Comparison of ENCODE assay signal across 19 cellular contexts in genomic region chr1:68087184-68087583, GRCh38. TPM values are rescaled to one million over a fixed set of nuclear protein-coding genes. Genes with fewer than 3 reads are reported as not detected.
DNase-seq lines count a peak whose midpoint lies in the region; ATAC-seq and TF ChIP-seq lines count a peak whose summit lies in the region.
"Had no signal": no experiment of that assay in that cellular context is flagged by ENCODE, and none has a peak within 500 bp of the region (broad histone marks: within the 10 kb centered on the region; RNA-seq: fewer than 3 reads in every experiment).

No MANE protein-coding gene starts in this region.

- TF ChIP-seq CTCF in PC-3 (conservative IDR thresholded peaks at IDR 0.05; ENCODE audit: low read depth, low read length) (no peak), epithelial cell of esophagus (IDR thresholded peaks at IDR 0.05; ENCODE audit: insufficient read depth, low read depth, low read length, missing control alignments) (no peak), mucosa of descending colon (IDR thresholded peaks at IDR 0.05) (no peak)

- H3F3A ChIP-seq in GM23248 (ENCODE audit: insufficient read depth) (no peaks in the 10 kb centered on the region), PC-3 (ENCODE audit: low read length, unreplicated experiment) (no peaks in the 10 kb centered on the region)

- no peak overlapping the region for H3K9ac ChIP-seq in GM23248
- no peak overlapping the region for H3K9ac ChIP-seq in PC-3 (ENCODE audit: low read length)

- H3K9me3 ChIP-seq in GM23248 (ENCODE audit: low read depth) (no peaks in the 10 kb centered on the region), PC-3 (ENCODE audit: low read length) (no peaks in the 10 kb centered on the region), mucosa of descending colon (no peaks in the 10 kb centered on the region)
- H3K9me3 ChIP-seq: A549 had no signal

- H3K27me3 ChIP-seq in GM23248 (replicated peaks; ENCODE audit: insufficient read depth) = no peaks in the 10 kb centered on the region
- H3K27me3 ChIP-seq in PC-3 (ENCODE audit: low read length) = no peaks in the 10 kb centered on the region

- H3K36me3 ChIP-seq in GM23248 (ENCODE audit: low read depth) = no peaks in the 10 kb centered on the region
- H3K36me3 ChIP-seq in PC-3 (ENCODE audit: low read depth, low read length) = no peaks in the 10 kb centered on the region
- H3K36me3 ChIP-seq in mucosa of descending colon (ENCODE audit: low read depth) = no peaks in the 10 kb centered on the region

- peaks cover 8% of the 10 kb centered on the region; the same call in 1 of the 2 replicates for H3K4me1 ChIP-seq in GM23248 (ENCODE audit: insufficient read depth)
- H3K4me1 ChIP-seq in PC-3 (ENCODE audit: insufficient read depth, low read length) = no peaks in the 10 kb centered on the region
- H3K4me1 ChIP-seq in mucosa of descending colon (ENCODE audit: low read depth) = no peaks in the 10 kb centered on the region
- H3K4me1 ChIP-seq: A549 had no signal

- no TSS peak for BruUV-seq in PC-3 (replicated peaks; lab: Mats Ljungman, UMichigan)

- no peaks in the 10 kb centered on the region for H3K79me2 ChIP-seq in GM23248 (ENCODE audit: insufficient read depth)
- no peaks in the 10 kb centered on the region for H3K79me2 ChIP-seq in PC-3 (ENCODE audit: low read length)

- H3K27ac ChIP-seq in GM23248 (no peak overlapping the region), PC-3 (ENCODE audit: low read length) (no peak overlapping the region)
- H3K27ac ChIP-seq: A549 had no signal

- 0 out of 2 replicates have a peak overlapping the region, but pooled peaks have one; percentile 7 for H2AFZ ChIP-seq in GM23248
- H2AFZ ChIP-seq in PC-3 (ENCODE audit: low read length) = no peak overlapping the region

- H3K4me3 ChIP-seq in GM23248 = no peak overlapping the region
- H3K4me3 ChIP-seq in PC-3 (ENCODE audit: low read length) = no peak overlapping the region
- no peak overlapping the region for H3K4me3 ChIP-seq in epithelial cell of esophagus (ENCODE audit: low read length)
- H3K4me3 ChIP-seq in mucosa of descending colon = no peak overlapping the region
- H3K4me3 ChIP-seq: A549 had no signal

- peak; percentile 80 for DNase-seq in GM23248
- peak; percentile 7 for DNase-seq in PC-3
- peak; percentile 37 for DNase-seq in epithelial cell of esophagus (ENCODE audit: low read depth)
- no peak for DNase-seq in mucosa of descending colon
- no peak for DNase-seq in activated naive CD4-positive, alpha-beta T cell (lab: John Stamatoyannopoulos, UW)
- no peak for DNase-seq in NK-92 (lab: John Stamatoyannopoulos, UW; ENCODE audit: unreplicated experiment)
- no peak for DNase-seq in activated CD4-positive, alpha-beta T cell treated with anti-CD3 and anti-CD28 coated beads, Interleukin-2, amount 50 U/mL, for 48 hours
- DNase-seq: CD8-positive, alpha-beta memory T cell; DMS53; H7; Kasumi-1; NCI-H1105; NCI-H2107; NCI-H510A treated with DMSO at 0.1 percent for 48 hours; NCI-H774; OCI-M1 had no signal

- no peaks in the 10 kb centered on the region for H4K20me1 ChIP-seq in GM23248 (ENCODE audit: insufficient read depth)
- H4K20me1 ChIP-seq in PC-3 (ENCODE audit: low read length) = no peaks in the 10 kb centered on the region

- in situ Hi-C loops in GM23248 (cut with MboI) = no loop called here

- peak; percentile 31 for ATAC-seq in PC-3
- peak; percentile 68 for ATAC-seq in mucosa of descending colon
- ATAC-seq in GM19023 (IDR thresholded peaks at IDR 0.05; ENCODE audit: unreplicated experiment) = no peak
- ATAC-seq: A549 had no signal

- H3K9me2 ChIP-seq in GM23248 (ENCODE audit: insufficient read depth) (no peaks in the 10 kb centered on the region), PC-3 (replicated peaks; ENCODE audit: low read length) (no peaks in the 10 kb centered on the region)

- POLR2A ChIA-PET in PC-3 (lab: Charles Lee; ENCODE audit: unreplicated experiment) = no interaction called here

- intact Hi-C loops in PC-3 (cut with micrococcal nuclease) (no loop called here), mucosa of descending colon (cut with DNase I, micrococcal nuclease) (no loop called here)

- H3K4me2 ChIP-seq in GM23248 (ENCODE audit: unreplicated experiment) (peak overlapping the region; percentile 20), PC-3 (ENCODE audit: low read length) (no peak overlapping the region)
- H3K4me2 ChIP-seq: A549 had no signal

- CTCF ChIA-PET in PC-3 (lab: Charles Lee) = no interaction called here

- WGBS in GM23248 (ENCODE audit: low coverage in 1 of 2, low lambda C conversion rate in 2 of 2, missing lambda C conversion rate in 2 of 2), 2 experiments = 35 to 41% methylated on average over 4 of the region's 4 CpGs

RNA-seq across cellular contexts. Expression of gene DIRAS3, which starts 36.8 kb away (rescaled TPM):
- 4.8 and 12.1 TPM in 2 replicates for total RNA-seq in GM23248 (2014; rRNA removed; shearing (Covaris generic))
- 13.3 and 18.5 TPM in 2 replicates for polyA plus RNA-seq in GM23248 (2016; fragmentation: Nextera tagmentation; extraction: Ambion mirVana)
- not detected in 2 replicates for total RNA-seq in PC-3 (2014; rRNA removed)
- total RNA-seq in mucosa of descending colon = 1 to 10 TPM in 1 of 3 donors, under 1 TPM in 2; 0.65 to 1.8 (median 0.90) TPM
- total RNA-seq: G401 had no signal
- polyA plus RNA-seq: CD8-positive, alpha-beta memory T cell had no signal

Comparison
In these comparisons a context has a peak if more than half of its experiments do, and no peak if none do; other contexts are left out.
1. DNase-seq: peak in GM23248 (single experiment), PC-3 (single experiment) and epithelial cell of esophagus (single experiment); none in mucosa of descending colon (0 of 3), activated naive CD4-positive, alpha-beta T cell (0 of 4), NK-92 (single experiment) and activated CD4-positive, alpha-beta T cell treated with anti-CD3 and anti-CD28 coated beads, Interleukin-2, amount 50 U/mL, for 48 hours (0 of 2).